In genomic region chr4:48963042-48963679, GRCh38 we compare ENCODE assay signal across 8 cellular contexts. TPM values are rescaled to one million over a fixed set of nuclear protein-coding genes. Genes with fewer than 3 reads are reported as not detected.
A peak's percentile ranks its signal among the peaks of the same experiment; 100 is the strongest.
DNase-seq lines count a peak whose midpoint lies in the region; ATAC-seq and TF ChIP-seq lines count a peak whose summit lies in the region.

No MANE protein-coding gene starts in this region.

- H3K27ac Mint-ChIP-seq in natural killer cell, result no peak overlapping the region

- no peaks in the 10 kb centered on the region for H3K9me3 Mint-ChIP-seq in natural killer cell

- H3K4me3 Mint-ChIP-seq in natural killer cell, result no peak overlapping the region

- H3K27ac ChIP-seq in DND-41 (ENCODE audit: low read length), result no peak overlapping the region

- TF ChIP-seq CTCF in DND-41 (IDR thresholded peaks at IDR 0.05; ENCODE audit: borderline replicate concordance, extremely low read depth, low read length, poor library complexity, severe bottlenecking) (peak; percentile 98), natural killer cell (IDR thresholded peaks at IDR 0.05) (peak; percentile 98)

- no peaks in the 10 kb centered on the region for H3K4me1 Mint-ChIP-seq in natural killer cell

- no peak overlapping the region for H2AFZ ChIP-seq in DND-41 (ENCODE audit: low read depth, low read length)

- peaks cover 2% of the 10 kb centered on the region for H3K27me3 ChIP-seq in DND-41 (ENCODE audit: insufficient read depth, low read length, poor library complexity)

- no peak for TF ChIP-seq POLR2A in erythroblast (IDR thresholded peaks at IDR 0.05; ENCODE audit: low read length)

- no peaks in the 10 kb centered on the region for H3K4me1 ChIP-seq in DND-41 (ENCODE audit: insufficient read depth, low read length)

- no peaks in the 10 kb centered on the region for H3K9me3 ChIP-seq in DND-41 (ENCODE audit: insufficient read depth, low read length, severe bottlenecking)

- H3K27me3 Mint-ChIP-seq in natural killer cell (ENCODE audit: low read depth in 2 of 2), result peaks cover 5 to 12% of the 10 kb centered on the region in 2 donors

- no peak overlapping the region for H3K9ac ChIP-seq in DND-41 (ENCODE audit: low read depth, low read length)

- no peaks in the 10 kb centered on the region for H3K79me2 ChIP-seq in DND-41 (ENCODE audit: insufficient read depth, low read length)

- peak; percentile 78 for DNase-seq in DND-41
- DNase-seq in KG1 (lab: John Stamatoyannopoulos, UW), result peak; percentile 75
- DNase-seq in OCI-M1 (lab: John Stamatoyannopoulos, UW), result peak; percentile 90
- peak; percentile 69 for DNase-seq in activated CD8-positive, alpha-beta memory T cell treated with anti-CD3 and anti-CD28 coated beads, Interleukin-2, amount 50 U/mL, for 48 hours
- peak; percentile 85 to 90 for DNase-seq in erythroblast (lab: John Stamatoyannopoulos, UW)
- peak; percentile 46 for DNase-seq in natural killer cell
- DNase-seq in stimulated activated naive CD4-positive, alpha-beta T cell treated with Interleukin-2 at 50 U/mL for 16 hours (lab: John Stamatoyannopoulos, UW), result peak; percentile 52

- ATAC-seq in DND-41 (ENCODE audit: insufficient read depth, low read depth) (peak; percentile 92), GM21619 (IDR thresholded peaks at IDR 0.05; ENCODE audit: unreplicated experiment) (peak; percentile 85), natural killer cell (peak; percentile 93 to 99 (median 99))

- intact Hi-C loops in natural killer cell (cut with micrococcal nuclease), result loop anchor here (1.0 to 5.0 kb wide), 2 partner anchors 385 to 516 kb away; no protein-coding TSS in a partner anchor

- H3K36me3 Mint-ChIP-seq in natural killer cell, result no peaks in the 10 kb centered on the region

- no peaks in the 10 kb centered on the region for H4K20me1 ChIP-seq in DND-41 (ENCODE audit: insufficient read depth, low read length)

- no peaks in the 10 kb centered on the region for H3K36me3 ChIP-seq in DND-41 (ENCODE audit: insufficient read depth, low read length)

- no peak overlapping the region for H3K4me3 ChIP-seq in DND-41 (ENCODE audit: low read depth in 1 of 2, low read length in 2 of 2)

- H3K4me2 ChIP-seq in DND-41 (ENCODE audit: insufficient read depth, low read length), result no peak overlapping the region

RNA-seq across cellular contexts. Expression of gene CWH43, which starts 22.9 kb away (rescaled TPM):
- total RNA-seq in natural killer cell, result not detected

RNA-seq across cellular contexts. Expression of gene OCIAD2, which starts 56.6 kb away (rescaled TPM):
- 10 to 100 TPM; 25.8 to 34.3 (median 26.1) TPM for total RNA-seq in natural killer cell
